In the genomic region with DNA sequence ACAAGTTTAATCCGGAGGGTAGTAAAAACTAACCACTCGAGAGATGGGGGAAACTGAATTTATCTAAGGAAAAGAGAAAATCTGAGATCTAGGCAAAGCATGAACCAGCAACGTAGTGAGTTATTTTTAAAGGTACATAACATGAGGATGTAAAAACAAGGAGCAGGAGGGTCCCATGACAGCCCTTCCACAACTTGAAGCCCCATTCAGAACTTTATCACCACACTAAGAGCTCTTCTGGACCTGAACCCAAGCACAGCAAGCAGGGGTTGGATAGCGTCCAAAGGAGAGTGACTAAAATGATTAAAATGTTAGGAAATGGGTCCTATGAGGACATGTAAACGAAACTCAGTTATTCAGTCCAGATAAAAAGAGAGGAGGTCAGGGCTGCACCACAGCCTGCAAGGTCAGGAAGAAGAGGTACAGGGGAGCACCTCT, we compare ENCODE assay signal across 12 cellular contexts. TPM values are rescaled to one million over a fixed set of nuclear protein-coding genes. Genes with fewer than 3 reads are reported as not detected.
A peak's percentile ranks its signal among the peaks of the same experiment; 100 is the strongest.
DNase-seq lines count a peak whose midpoint lies in the region; ATAC-seq and TF ChIP-seq lines count a peak whose summit lies in the region.
"Had no signal": no experiment of that assay in that cellular context is flagged by ENCODE, and none has a peak within 500 bp of the region (broad histone marks: within the 10 kb centered on the region; RNA-seq: fewer than 3 reads in every experiment).

No MANE protein-coding gene starts in this region.

- H3K27ac Mint-ChIP-seq in T-helper 17 cell, result peak overlapping the region; percentile 10
- H3K27ac Mint-ChIP-seq: T-helper 2 cell treated with Interferon-gamma antibody and Interleukin-4, amounts not matched to agents 5 μg/mL and 100 μg/mL, for 36 hours had no signal

- intact Hi-C loops in sciatic nerve (cut with DNase I), result no loop called here

- H3K27me3 Mint-ChIP-seq in T-helper 17 cell, result peaks cover 58% of the 10 kb centered on the region

- ATAC-seq in T-helper 17 cell (no peak), sciatic nerve (peak; percentile 78), esophagus mucosa (no peak), GM21619 (IDR thresholded peaks at IDR 0.05; ENCODE audit: unreplicated experiment) (no peak), HG03460 (IDR thresholded peaks at IDR 0.05; ENCODE audit: unreplicated experiment) (no peak)

- H3K4me3 ChIP-seq in foreskin fibroblast (ENCODE audit: low read depth in 1 of 2, low read length in 2 of 2), result no peak overlapping the region
- H3K4me3 ChIP-seq: esophagus muscularis mucosa had no signal

- DNase-seq in ELR (ENCODE audit: low read depth) (peak; percentile 91), T-helper 17 cell (no peak), foreskin fibroblast (peak; percentile 86 to 92), sciatic nerve (ENCODE audit: low spot score) (no peak), NCI-H748 treated with DMSO at 0.1 percent for 48 hours (lab: John Stamatoyannopoulos, UW) (no peak)
- DNase-seq: NCI-H345 had no signal

- no peak overlapping the region for H3K4me3 Mint-ChIP-seq in T-helper 17 cell
- H3K4me3 Mint-ChIP-seq: neural crest cell; T-helper 2 cell treated with Interferon-gamma antibody and Interleukin-4, amounts not matched to agents 5 μg/mL and 100 μg/mL, for 36 hours had no signal

- peaks cover 2% of the 10 kb centered on the region for H3K36me3 Mint-ChIP-seq in T-helper 17 cell (ENCODE audit: low read depth)

- no peaks in the 10 kb centered on the region for H3K9me3 ChIP-seq in T-helper 17 cell (ENCODE audit: control insufficient read depth, low read length, poor library complexity, severe bottlenecking)
- H3K9me3 ChIP-seq: esophagus muscularis mucosa had no signal

- H3K4me1 Mint-ChIP-seq in T-helper 17 cell, result peaks cover 2% of the 10 kb centered on the region

- TF ChIP-seq CTCF in foreskin fibroblast (IDR thresholded peaks at IDR 0.05; ENCODE audit: low read depth, low read length), result no peak

RNA-seq across cellular contexts. Expression of gene SH3RF1, which starts 16.2 kb away (rescaled TPM):
- under 1 TPM; 0.16 to 0.42 TPM for total RNA-seq in T-helper 17 cell
- total RNA-seq in sciatic nerve, result 15.6 TPM
- 5.4 TPM for total RNA-seq in esophagus mucosa

Comparison
In these comparisons a context has a peak if more than half of its experiments do, and no peak if none do; other contexts are left out.
1. DNase-seq: peak in ELR (single experiment) and foreskin fibroblast (2 of 2); none in T-helper 17 cell (0 of 3), sciatic nerve (single experiment) and NCI-H748 treated with DMSO at 0.1 percent for 48 hours (single experiment).